ENCODE assay signal across 1 cellular context in genomic region chr22:20965888-20966855, GRCh38.
TF ChIP-seq lines count a peak whose summit lies in the region.

No MANE protein-coding gene starts in this region.

TF ChIP-seq in K562, 482 proteins besides CTCF, POLR2A, EP300 and RAD21 (continued from another document):
- no peak for TF ChIP-seq CREB5 (CRISPR knock-in tag; IDR thresholded peaks at IDR 0.05)
- no peak for TF ChIP-seq CBFA2T2 (conservative IDR thresholded peaks at IDR 0.05)
- TF ChIP-seq ZBED1 (IDR thresholded peaks at IDR 0.05): 0 out of 2 replicates have a peak, but pooled peaks have one; percentile 41
- TF ChIP-seq, protein P1, sequence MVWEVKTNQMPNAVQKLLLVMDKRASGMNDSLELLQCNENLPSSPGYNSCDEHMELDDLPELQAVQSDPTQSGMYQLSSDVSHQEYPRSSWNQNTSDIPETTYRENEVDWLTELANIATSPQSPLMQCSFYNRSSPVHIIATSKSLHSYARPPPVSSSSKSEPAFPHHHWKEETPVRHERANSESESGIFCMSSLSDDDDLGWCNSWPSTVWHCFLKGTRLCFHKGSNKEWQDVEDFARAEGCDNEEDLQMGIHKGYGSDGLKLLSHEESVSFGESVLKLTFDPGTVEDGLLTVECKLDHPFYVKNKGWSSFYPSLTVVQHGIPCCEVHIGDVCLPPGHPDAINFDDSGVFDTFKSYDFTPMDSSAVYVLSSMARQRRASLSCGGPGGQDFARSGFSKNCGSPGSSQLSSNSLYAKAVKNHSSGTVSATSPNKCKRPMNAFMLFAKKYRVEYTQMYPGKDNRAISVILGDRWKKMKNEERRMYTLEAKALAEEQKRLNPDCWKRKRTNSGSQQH (CRISPR knock-in tag; IDR thresholded peaks at IDR 0.05): no peak
- TF ChIP-seq ZNF23 (CRISPR knock-in tag; IDR thresholded peaks at IDR 0.05): no peak
- TF ChIP-seq ZKSCAN1 (IDR thresholded peaks at IDR 0.05; ENCODE audit: low read depth, low read length): peak; percentile 94
- no peak for TF ChIP-seq PRPF4 (IDR thresholded peaks at IDR 0.05; ENCODE audit: insufficient read depth, low read depth, low read length, poor library complexity, severe bottlenecking)
- no peak for TF ChIP-seq GTF2B (IDR thresholded peaks at IDR 0.05; ENCODE audit: extremely low read depth, insufficient read length)
- no peak for TF ChIP-seq JUN (IDR thresholded peaks at IDR 0.05; ENCODE audit: borderline replicate concordance, low read depth, low read length)
- 0 out of 2 replicates have a peak, but pooled peaks have one; percentile 47 for TF ChIP-seq JUN (CRISPR knock-in tag; IDR thresholded peaks at IDR 0.05; ENCODE audit: borderline replicate concordance)
- no peak for TF ChIP-seq ZC3H8 (IDR thresholded peaks at IDR 0.05)
- TF ChIP-seq, protein P2, sequence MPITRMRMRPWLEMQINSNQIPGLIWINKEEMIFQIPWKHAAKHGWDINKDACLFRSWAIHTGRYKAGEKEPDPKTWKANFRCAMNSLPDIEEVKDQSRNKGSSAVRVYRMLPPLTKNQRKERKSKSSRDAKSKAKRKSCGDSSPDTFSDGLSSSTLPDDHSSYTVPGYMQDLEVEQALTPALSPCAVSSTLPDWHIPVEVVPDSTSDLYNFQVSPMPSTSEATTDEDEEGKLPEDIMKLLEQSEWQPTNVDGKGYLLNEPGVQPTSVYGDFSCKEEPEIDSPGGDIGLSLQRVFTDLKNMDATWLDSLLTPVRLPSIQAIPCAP (CRISPR knock-in tag; IDR thresholded peaks at IDR 0.05; ENCODE audit: borderline replicate concordance): no peak
- TF ChIP-seq PTRF (tag; IDR thresholded peaks at IDR 0.05): no peak
- TF ChIP-seq NCOA1 (IDR thresholded peaks at IDR 0.05; ENCODE audit: low read depth): no peak
- TF ChIP-seq FOXP1 (CRISPR knock-in tag; IDR thresholded peaks at IDR 0.05): no peak; the same call in 1 of the 2 replicates
- no peak; the same call in 1 of the 2 replicates for TF ChIP-seq STAT6 (CRISPR knock-in tag; IDR thresholded peaks at IDR 0.05)
- TF ChIP-seq XRCC5 (IDR thresholded peaks at IDR 0.05; ENCODE audit: low read depth, low read length): no peak
- no peak for TF ChIP-seq ZNF696 (CRISPR knock-in tag; conservative IDR thresholded peaks at IDR 0.05)
- TF ChIP-seq, protein P3, sequence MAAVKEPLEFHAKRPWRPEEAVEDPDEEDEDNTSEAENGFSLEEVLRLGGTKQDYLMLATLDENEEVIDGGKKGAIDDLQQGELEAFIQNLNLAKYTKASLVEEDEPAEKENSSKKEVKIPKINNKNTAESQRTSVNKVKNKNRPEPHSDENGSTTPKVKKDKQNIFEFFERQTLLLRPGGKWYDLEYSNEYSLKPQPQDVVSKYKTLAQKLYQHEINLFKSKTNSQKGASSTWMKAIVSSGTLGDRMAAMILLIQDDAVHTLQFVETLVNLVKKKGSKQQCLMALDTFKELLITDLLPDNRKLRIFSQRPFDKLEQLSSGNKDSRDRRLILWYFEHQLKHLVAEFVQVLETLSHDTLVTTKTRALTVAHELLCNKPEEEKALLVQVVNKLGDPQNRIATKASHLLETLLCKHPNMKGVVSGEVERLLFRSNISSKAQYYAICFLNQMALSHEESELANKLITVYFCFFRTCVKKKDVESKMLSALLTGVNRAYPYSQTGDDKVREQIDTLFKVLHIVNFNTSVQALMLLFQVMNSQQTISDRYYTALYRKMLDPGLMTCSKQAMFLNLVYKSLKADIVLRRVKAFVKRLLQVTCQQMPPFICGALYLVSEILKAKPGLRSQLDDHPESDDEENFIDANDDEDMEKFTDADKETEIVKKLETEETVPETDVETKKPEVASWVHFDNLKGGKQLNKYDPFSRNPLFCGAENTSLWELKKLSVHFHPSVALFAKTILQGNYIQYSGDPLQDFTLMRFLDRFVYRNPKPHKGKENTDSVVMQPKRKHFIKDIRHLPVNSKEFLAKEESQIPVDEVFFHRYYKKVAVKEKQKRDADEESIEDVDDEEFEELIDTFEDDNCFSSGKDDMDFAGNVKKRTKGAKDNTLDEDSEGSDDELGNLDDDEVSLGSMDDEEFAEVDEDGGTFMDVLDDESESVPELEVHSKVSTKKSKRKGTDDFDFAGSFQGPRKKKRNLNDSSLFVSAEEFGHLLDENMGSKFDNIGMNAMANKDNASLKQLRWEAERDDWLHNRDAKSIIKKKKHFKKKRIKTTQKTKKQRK (IDR thresholded peaks at IDR 0.05; ENCODE audit: borderline replicate concordance, low read depth, low read length): no peak
- TF ChIP-seq MBD1 (CRISPR knock-in tag; IDR thresholded peaks at IDR 0.05): no peak
- TF ChIP-seq UBTF (IDR thresholded peaks at IDR 0.05; ENCODE audit: borderline replicate concordance in 1 of 2, low read depth in 2 of 2, low read length in 2 of 2): no peak
- TF ChIP-seq TCF15 (CRISPR knock-in tag; IDR thresholded peaks at IDR 0.05): no peak
- TF ChIP-seq SRSF9 (IDR thresholded peaks at IDR 0.05; ENCODE audit: borderline replicate concordance, low read depth, low read length): no peak
- no peak for TF ChIP-seq ZNF140 (CRISPR knock-in tag; IDR thresholded peaks at IDR 0.05)
- TF ChIP-seq E2F5 (CRISPR knock-in tag; IDR thresholded peaks at IDR 0.05): peak; percentile 60; the same call in 1 of the 2 replicates
- TF ChIP-seq RBFOX2 (IDR thresholded peaks at IDR 0.05; ENCODE audit: low read depth, low read length): 0 out of 2 replicates have a peak, but pooled peaks have one; percentile 2
- TF ChIP-seq L3MBTL2 (IDR thresholded peaks at IDR 0.05): no peak
- TF ChIP-seq GATA2 (CRISPR knock-in tag; IDR thresholded peaks at IDR 0.05): no peak
